ENCODE assay signal across 16 cellular contexts in genomic region chr1:233597489-233597901, GRCh38. TPM values are rescaled to one million over a fixed set of nuclear protein-coding genes. Genes with fewer than 3 reads are reported as not detected.
DNase-seq lines count a peak whose midpoint lies in the region; ATAC-seq and TF ChIP-seq lines count a peak whose summit lies in the region.
"Had no signal": no experiment of that assay in that cellular context is flagged by ENCODE, and none has a peak within 500 bp of the region (broad histone marks: within the 10 kb centered on the region; RNA-seq: fewer than 3 reads in every experiment).

No MANE protein-coding gene starts in this region.

- no peak for TF ChIP-seq CTCF in fibroblast of pulmonary artery (IDR thresholded peaks at IDR 0.05; ENCODE audit: low read length, missing control alignments)

- peak; percentile 59 to 67 for ATAC-seq in activated CD4-positive, CD25-positive, alpha-beta regulatory T cell treated with anti-CD3 and anti-CD28 coated beads, Interleukin-2, amount 50 U/mL, for 24 hours
- ATAC-seq in HG02610 (IDR thresholded peaks at IDR 0.05; ENCODE audit: unreplicated experiment), result peak; percentile 35
- no peak for ATAC-seq in GM21786 (IDR thresholded peaks at IDR 0.05; ENCODE audit: unreplicated experiment)
- ATAC-seq: CD8-positive, alpha-beta T cell had no signal

- no peak overlapping the region for H3K4me3 ChIP-seq in fibroblast of pulmonary artery (replicated peaks; ENCODE audit: low read depth, low read length)
- H3K4me3 ChIP-seq: thoracic aorta had no signal

- peak overlapping the region; percentile 20 for H3K4me3 Mint-ChIP-seq in activated T-helper 1 cell treated with anti-CD3 and anti-CD28 coated beads, Interleukin-12 subunit alpha, Interleukin-12 subunit beta, Interleukin-2, Interleukin-4 antibody, amounts not matched to agents 30 ng/mL and 10 ng/mL and 1 ng/mL, durations not matched to agents 14 hours and 24 hours and 36 hours
- H3K4me3 Mint-ChIP-seq in immature natural killer cell, result no peak overlapping the region
- H3K4me3 Mint-ChIP-seq: CD8-positive, alpha-beta T cell; nephron progenitor cell had no signal

- H3K36me3 Mint-ChIP-seq in activated T-helper 1 cell treated with anti-CD3 and anti-CD28 coated beads, Interleukin-12 subunit alpha, Interleukin-12 subunit beta, Interleukin-2, Interleukin-4 antibody, amounts not matched to agents 30 ng/mL and 10 ng/mL and 1 ng/mL, durations not matched to agents 14 hours and 24 hours and 36 hours (ENCODE audit: low read depth), result no peaks in the 10 kb centered on the region
- no peaks in the 10 kb centered on the region for H3K36me3 Mint-ChIP-seq in immature natural killer cell
- H3K36me3 Mint-ChIP-seq: CD8-positive, alpha-beta T cell had no signal

- no peak for DNase-seq in activated CD4-positive, CD25-positive, alpha-beta regulatory T cell (lab: John Stamatoyannopoulos, UW)
- DNase-seq in activated T-helper 1 cell treated with anti-CD3 and anti-CD28 coated beads, Interleukin-12 subunit alpha, Interleukin-12 subunit beta, Interleukin-2, Interleukin-4 antibody, amounts not matched to agents 30 ng/mL and 10 ng/mL and 1 ng/mL, durations not matched to agents 14 hours and 24 hours and 36 hours (ENCODE audit: low spot score), result no peak
- DNase-seq in fibroblast of pulmonary artery (ENCODE audit: low read depth) (peak; percentile 12), germinal center (ENCODE audit: low spot score) (no peak), immature natural killer cell (no peak)
- DNase-seq: activated CD4-positive, alpha-beta T cell treated with anti-CD3 and anti-CD28 coated beads for 4 hours; activated gamma-delta T cell; CD8-positive, alpha-beta T cell; NCI-H2029 treated with DMSO at 0.1 percent for 48 hours; nephron progenitor cell; SHP77 treated with DMSO at 0.1 percent for 48 hours; T-helper 9 cell had no signal

- peaks cover 7% of the 10 kb centered on the region for H3K27me3 Mint-ChIP-seq in activated T-helper 1 cell treated with anti-CD3 and anti-CD28 coated beads, Interleukin-12 subunit alpha, Interleukin-12 subunit beta, Interleukin-2, Interleukin-4 antibody, amounts not matched to agents 30 ng/mL and 10 ng/mL and 1 ng/mL, durations not matched to agents 14 hours and 24 hours and 36 hours (ENCODE audit: insufficient read depth)
- peaks cover 0 to 5% (median 2%) of the 10 kb centered on the region in 3 donors for H3K27me3 Mint-ChIP-seq in immature natural killer cell (ENCODE audit: low read depth in 3 of 3)

- no peaks in the 10 kb centered on the region for H3K9me3 Mint-ChIP-seq in activated T-helper 1 cell treated with anti-CD3 and anti-CD28 coated beads, Interleukin-12 subunit alpha, Interleukin-12 subunit beta, Interleukin-2, Interleukin-4 antibody, amounts not matched to agents 30 ng/mL and 10 ng/mL and 1 ng/mL, durations not matched to agents 14 hours and 24 hours and 36 hours
- peaks cover 0 to 5% (median 3%) of the 10 kb centered on the region in 6 donors for H3K9me3 Mint-ChIP-seq in immature natural killer cell
- H3K9me3 Mint-ChIP-seq: CD8-positive, alpha-beta T cell; nephron progenitor cell had no signal

- intact Hi-C loops in activated T-helper 1 cell treated with anti-CD3 and anti-CD28 coated beads, Interleukin-12 subunit alpha, Interleukin-12 subunit beta, Interleukin-2, Interleukin-4 antibody, amounts not matched to agents 30 ng/mL and 10 ng/mL and 1 ng/mL, durations not matched to agents 14 hours and 24 hours and 36 hours (cut with micrococcal nuclease), result loop anchor here (1.0 to 5.0 kb wide), 2 partner anchors 188 to 195 kb away; no protein-coding TSS in a partner anchor

- peak overlapping the region; percentile 12 for H3K27ac Mint-ChIP-seq in activated T-helper 1 cell treated with anti-CD3 and anti-CD28 coated beads, Interleukin-12 subunit alpha, Interleukin-12 subunit beta, Interleukin-2, Interleukin-4 antibody, amounts not matched to agents 30 ng/mL and 10 ng/mL and 1 ng/mL, durations not matched to agents 14 hours and 24 hours and 36 hours
- no peak overlapping the region for H3K27ac Mint-ChIP-seq in immature natural killer cell
- H3K27ac Mint-ChIP-seq: CD8-positive, alpha-beta T cell; nephron progenitor cell had no signal

- peaks cover 18% of the 10 kb centered on the region for H3K4me1 Mint-ChIP-seq in activated T-helper 1 cell treated with anti-CD3 and anti-CD28 coated beads, Interleukin-12 subunit alpha, Interleukin-12 subunit beta, Interleukin-2, Interleukin-4 antibody, amounts not matched to agents 30 ng/mL and 10 ng/mL and 1 ng/mL, durations not matched to agents 14 hours and 24 hours and 36 hours (ENCODE audit: low read depth)
- no peaks in the 10 kb centered on the region for H3K4me1 Mint-ChIP-seq in immature natural killer cell
- H3K4me1 Mint-ChIP-seq: nephron progenitor cell had no signal

RNA-seq across cellular contexts. Expression of gene KCNK1, which starts 16.4 kb away (rescaled TPM):
- 1.8 and 2.1 TPM in 2 replicates for total RNA-seq in activated T-helper 1 cell treated with anti-CD3 and anti-CD28 coated beads, Interleukin-12 subunit alpha, Interleukin-12 subunit beta, Interleukin-2, Interleukin-4 antibody, amounts not matched to agents 30 ng/mL and 10 ng/mL and 1 ng/mL, durations not matched to agents 14 hours and 24 hours and 36 hours
- polyA plus RNA-seq in immature natural killer cell, result not detected
- total RNA-seq: CD8-positive, alpha-beta T cell had no signal
